Comparison of ENCODE assay signal across 18 cellular contexts in the genomic region with DNA sequence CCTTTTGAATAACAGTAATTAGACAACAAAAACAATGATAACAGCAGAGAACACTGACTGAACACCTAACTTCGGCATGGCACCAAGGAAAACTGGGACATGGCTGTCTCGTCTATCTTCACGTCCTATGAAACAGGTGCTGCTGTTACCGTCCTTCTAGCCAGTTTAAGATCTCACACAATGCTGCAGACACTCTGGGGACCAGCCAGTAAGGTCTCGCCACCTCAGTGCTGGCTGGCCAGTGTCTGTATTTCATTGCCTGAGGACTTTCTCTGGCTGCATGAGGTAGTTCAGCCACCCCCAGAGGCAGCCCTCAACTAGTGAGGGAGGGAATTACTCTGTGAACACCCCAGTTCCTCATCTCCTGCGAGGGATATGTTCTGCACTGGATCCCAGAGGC. TPM values are rescaled to one million over a fixed set of nuclear protein-coding genes. Genes with fewer than 3 reads are reported as not detected.
DNase-seq lines count a peak whose midpoint lies in the region; ATAC-seq and TF ChIP-seq lines count a peak whose summit lies in the region.
"Had no signal": no experiment of that assay in that cellular context is flagged by ENCODE, and none has a peak within 500 bp of the region (broad histone marks: within the 10 kb centered on the region; RNA-seq: fewer than 3 reads in every experiment).

No MANE protein-coding gene starts in this region.

- no peak for ATAC-seq in T-helper 17 cell
- no peak for ATAC-seq in stimulated activated memory B cell treated with anti-CD40 and anti-IgM and Interleukin-4, amounts not matched to agents 10 μg/mL and 1 μg/mL and 100 μg/mL, for 72 hours
- no peak for ATAC-seq in GM21786 (IDR thresholded peaks at IDR 0.05; ENCODE audit: unreplicated experiment)

- no peak overlapping the region for H2AFZ ChIP-seq in Karpas-422 (ENCODE audit: low read length)

- H3K9me3 ChIP-seq in T-helper 17 cell (ENCODE audit: control insufficient read depth, low read length, poor library complexity, severe bottlenecking) (no peaks in the 10 kb centered on the region), Karpas-422 (ENCODE audit: low read length) (no peaks in the 10 kb centered on the region)
- H3K9me3 ChIP-seq: BLaER1 treated with 17β-estradiol and CSF1 and Interleukin-3, amounts not matched to agents 10 nM and 100 nM had no signal

- no peaks in the 10 kb centered on the region for H3K4me1 ChIP-seq in Karpas-422 (ENCODE audit: low read length)

- H3K4me1 Mint-ChIP-seq in T-helper 17 cell, result peaks cover 9% of the 10 kb centered on the region
- no peaks in the 10 kb centered on the region for H3K4me1 Mint-ChIP-seq in stimulated activated memory B cell treated with anti-CD40 and anti-IgM and Interleukin-4, amounts not matched to agents 10 μg/mL and 1 μg/mL and 100 μg/mL, for 72 hours

- no peak overlapping the region for H3K4me2 ChIP-seq in Karpas-422 (ENCODE audit: low read depth, low read length, poor library complexity, severe bottlenecking)
- H3K4me2 ChIP-seq: BLaER1 treated with 17β-estradiol and CSF1 and Interleukin-3, amounts not matched to agents 10 nM and 100 nM had no signal

- DNase-seq in T-helper 17 cell (no peak), islet precursor cell (peak; percentile 50), Karpas-422 (no peak)
- no peak for DNase-seq in stimulated activated CD4-positive, alpha-beta T cell treated with anti-CD3 and anti-CD28 coated beads, Interleukin-4, amount 100 ng/mL, for 4 hours
- DNase-seq: CD4-positive, CD25-positive, alpha-beta regulatory T cell; CD8-positive, alpha-beta memory T cell; COR-L47; DMS53; DND-41; EL; GOT3; H7; IMR-90 had no signal

- no peak overlapping the region for H3K4me3 Mint-ChIP-seq in T-helper 17 cell
- no peak overlapping the region for H3K4me3 Mint-ChIP-seq in stimulated activated memory B cell treated with anti-CD40 and anti-IgM and Interleukin-4, amounts not matched to agents 10 μg/mL and 1 μg/mL and 100 μg/mL, for 72 hours
- H3K4me3 Mint-ChIP-seq: B cell; CD4-positive, CD25-positive, alpha-beta regulatory T cell; CD8-positive, alpha-beta memory T cell had no signal

- H3K9me3 Mint-ChIP-seq in stimulated activated memory B cell treated with anti-CD40 and anti-IgM and Interleukin-4, amounts not matched to agents 10 μg/mL and 1 μg/mL and 100 μg/mL, for 72 hours, result no peaks in the 10 kb centered on the region
- H3K9me3 Mint-ChIP-seq: CD4-positive, CD25-positive, alpha-beta regulatory T cell; CD8-positive, alpha-beta memory T cell had no signal

- no peak overlapping the region for H3K4me3 ChIP-seq in Karpas-422 (ENCODE audit: low read length)
- H3K4me3 ChIP-seq: BLaER1 treated with 17β-estradiol and CSF1 and Interleukin-3, amounts not matched to agents 10 nM and 100 nM had no signal

- no peaks in the 10 kb centered on the region for H3K27me3 Mint-ChIP-seq in T-helper 17 cell
- H3K27me3 Mint-ChIP-seq in stimulated activated memory B cell treated with anti-CD40 and anti-IgM and Interleukin-4, amounts not matched to agents 10 μg/mL and 1 μg/mL and 100 μg/mL, for 72 hours, result no peaks in the 10 kb centered on the region
- H3K27me3 Mint-ChIP-seq: B cell; CD4-positive, CD25-positive, alpha-beta regulatory T cell; CD8-positive, alpha-beta memory T cell had no signal

- peaks cover 22% of the 10 kb centered on the region for H3K79me2 ChIP-seq in Karpas-422 (ENCODE audit: low read length)

- H3K27ac ChIP-seq in 22Rv1, result peak overlapping the region; percentile 85
- H3K27ac ChIP-seq in Karpas-422 (ENCODE audit: low read length), result no peak overlapping the region
- H3K27ac ChIP-seq: BLaER1 treated with 17β-estradiol and CSF1 and Interleukin-3, amounts not matched to agents 10 nM and 100 nM had no signal

- peaks cover 20% of the 10 kb centered on the region; the same call in 1 of the 2 replicates for H3K36me3 ChIP-seq in Karpas-422 (ENCODE audit: insufficient read depth, low read length)

- H3K27ac Mint-ChIP-seq in T-helper 17 cell, result peak overlapping the region; percentile 21
- H3K27ac Mint-ChIP-seq in stimulated activated memory B cell treated with anti-CD40 and anti-IgM and Interleukin-4, amounts not matched to agents 10 μg/mL and 1 μg/mL and 100 μg/mL, for 72 hours, result peak overlapping the region; percentile 19
- H3K27ac Mint-ChIP-seq: B cell had no signal

- H3K9me2 ChIP-seq in Karpas-422 (replicated peaks; ENCODE audit: insufficient read depth, low read length), result no peaks in the 10 kb centered on the region

- no peaks in the 10 kb centered on the region; the same call in 1 of the 2 replicates for H4K20me1 ChIP-seq in Karpas-422 (ENCODE audit: insufficient read depth, low read depth, low read length)

- H3K27me3 ChIP-seq in Karpas-422 (ENCODE audit: low read length), result no peaks in the 10 kb centered on the region
- H3K27me3 ChIP-seq: BLaER1 treated with 17β-estradiol and CSF1 and Interleukin-3, amounts not matched to agents 10 nM and 100 nM had no signal

- peaks cover 14% of the 10 kb centered on the region for H3K36me3 Mint-ChIP-seq in T-helper 17 cell (ENCODE audit: low read depth)
- H3K36me3 Mint-ChIP-seq in stimulated activated memory B cell treated with anti-CD40 and anti-IgM and Interleukin-4, amounts not matched to agents 10 μg/mL and 1 μg/mL and 100 μg/mL, for 72 hours, result peaks cover 58% of the 10 kb centered on the region

- TF ChIP-seq CTCF in 22Rv1 (IDR thresholded peaks at IDR 0.05), result no peak

- H3K9ac ChIP-seq in Karpas-422 (ENCODE audit: low read length), result no peak overlapping the region
- H3K9ac ChIP-seq: BLaER1 treated with 17β-estradiol and CSF1 and Interleukin-3, amounts not matched to agents 10 nM and 100 nM had no signal

RNA-seq across cellular contexts. Expression of gene AMFR, which starts 57.6 kb away (rescaled TPM):
- total RNA-seq in T-helper 17 cell, result 100 to 1,000 TPM in 1 of 2 donors, 10 to 100 TPM in 1; 64.8 to 102 TPM
- 243 and 284 TPM in 2 replicates for total RNA-seq in Karpas-422 (2014; rRNA removed; shearing (Covaris generic); ENCODE audit: low replicate concordance)
